ENCODE assay signal across 1 cellular context in the genomic region with DNA sequence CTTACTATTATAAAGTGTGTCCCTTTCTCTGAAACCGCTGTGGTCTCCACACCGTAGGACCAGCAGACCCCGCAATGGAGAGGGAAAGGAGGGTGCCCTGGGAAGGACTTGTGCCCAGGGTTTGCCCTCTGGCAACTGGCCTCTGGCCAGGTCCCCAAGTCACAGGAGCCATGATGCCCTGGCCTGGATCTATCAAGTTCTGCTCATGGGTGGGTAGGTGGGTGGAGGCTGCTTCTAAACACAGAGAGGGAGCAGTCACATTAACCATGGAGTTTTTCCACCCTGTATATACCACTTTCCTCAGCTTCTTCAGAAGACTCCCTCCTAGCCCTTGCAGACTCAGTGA.
TF ChIP-seq lines count a peak whose summit lies in the region.

No MANE protein-coding gene starts in this region.

TF ChIP-seq in HCT116, 20 proteins besides CTCF, POLR2A, EP300 and RAD21 (continued from another document):
- TF ChIP-seq, protein P1, sequence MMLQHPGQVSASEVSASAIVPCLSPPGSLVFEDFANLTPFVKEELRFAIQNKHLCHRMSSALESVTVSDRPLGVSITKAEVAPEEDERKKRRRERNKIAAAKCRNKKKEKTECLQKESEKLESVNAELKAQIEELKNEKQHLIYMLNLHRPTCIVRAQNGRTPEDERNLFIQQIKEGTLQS (IDR thresholded peaks at IDR 0.05) = no peak
- no peak for TF ChIP-seq ZFX (IDR thresholded peaks at IDR 0.05)
- no peak for TF ChIP-seq EZH2 (IDR thresholded peaks at IDR 0.05)
- no peak for TF ChIP-seq ELF1 (IDR thresholded peaks at IDR 0.05; ENCODE audit: borderline replicate concordance, low read depth)
TF ChIP-seq in HCT116: peak in this region for 0.
